8 cellular contexts compared by ENCODE assay signal in genomic region chr4:152014280-152014679, GRCh38.
A peak's percentile ranks its signal among the peaks of the same experiment; 100 is the strongest.
DNase-seq lines count a peak whose midpoint lies in the region; ATAC-seq, FAIRE-seq and TF ChIP-seq lines count a peak whose summit lies in the region.

No MANE protein-coding gene starts in this region.

- peaks cover 5% of the 10 kb centered on the region for H3K36me3 Mint-ChIP-seq in effector memory CD8-positive, alpha-beta T cell (ENCODE audit: insufficient read depth)

- H3K27ac ChIP-seq in tibial nerve: no peak overlapping the region

- ATAC-seq in HG02623 (IDR thresholded peaks at IDR 0.05; ENCODE audit: unreplicated experiment): peak; percentile 94
- ATAC-seq in effector memory CD8-positive, alpha-beta T cell (replicated peaks): peak; percentile 86

- H3K4me1 Mint-ChIP-seq in effector memory CD8-positive, alpha-beta T cell (ENCODE audit: low read depth in 2 of 2): peaks cover 21 to 26% of the 10 kb centered on the region in 2 donors

- peaks cover 0 to 17% (median 0%) of the 10 kb centered on the region in 4 donors for H3K4me1 ChIP-seq in tibial nerve

- no peaks in the 10 kb centered on the region for H3K9me3 Mint-ChIP-seq in effector memory CD8-positive, alpha-beta T cell

- no peak for TF ChIP-seq EP300 in tibial nerve (IDR thresholded peaks at IDR 0.05)

- FAIRE-seq in GM18507 (lab: Jason Lieb, UNC): peak; percentile 96

- DNase-seq in GM18507 (ENCODE audit: extremely low spot score, insufficient read length, low read depth) (peak; percentile 30), NOMO-1 treated with dmso at 0.1 percent for 144 hours (lab: John Stamatoyannopoulos, UW; ENCODE audit: unreplicated experiment) (peak; percentile 36), tibial nerve (ENCODE audit: low spot score in 2 of 2) (no peak), Ammon's horn (ENCODE audit: low spot score) (no peak), cerebellum (ENCODE audit: low spot score) (no peak), T1000 (lab: John Stamatoyannopoulos, UW) (no peak)
- peak in 2 of 3 experiments; percentile 12 to 28 for DNase-seq in effector memory CD8-positive, alpha-beta T cell

- H3K9me3 ChIP-seq in tibial nerve: no peaks in the 10 kb centered on the region

- no peak overlapping the region for H3K4me3 ChIP-seq in tibial nerve

- 62 to 73% methylated on average over 3 of the region's 3 CpGs for WGBS in tibial nerve, 2 donors

- no peaks in the 10 kb centered on the region for H3K36me3 ChIP-seq in tibial nerve

- no peaks in the 10 kb centered on the region for H3K27me3 Mint-ChIP-seq in effector memory CD8-positive, alpha-beta T cell

- peak overlapping the region; percentile 61 to 68 for H3K4me3 Mint-ChIP-seq in effector memory CD8-positive, alpha-beta T cell

- TF ChIP-seq CTCF in tibial nerve (IDR thresholded peaks at IDR 0.05): no peak

- no peaks in the 10 kb centered on the region for H3K27me3 ChIP-seq in tibial nerve

- TF ChIP-seq POLR2A in tibial nerve (IDR thresholded peaks at IDR 0.05): no peak

- peak overlapping the region; percentile 44 to 77 for H3K27ac Mint-ChIP-seq in effector memory CD8-positive, alpha-beta T cell

Comparison
In these comparisons a context has a peak if more than half of its experiments do, and no peak if none do; other contexts are left out.
1. DNase-seq: peak in GM18507 (single experiment), NOMO-1 treated with dmso at 0.1 percent for 144 hours (single experiment) and effector memory CD8-positive, alpha-beta T cell (2 of 3); none in tibial nerve (0 of 2), Ammon's horn (single experiment), cerebellum (single experiment) and T1000 (single experiment).